In genomic region chr5:69001605-69002004, GRCh38 we compare ENCODE assay signal across 21 cellular contexts.
A peak's percentile ranks its signal among the peaks of the same experiment; 100 is the strongest.
DNase-seq lines count a peak whose midpoint lies in the region; ATAC-seq, FAIRE-seq and TF ChIP-seq lines count a peak whose summit lies in the region.
"Had no signal": no experiment of that assay in that cellular context is flagged by ENCODE, and none has a peak within 500 bp of the region (broad histone marks: within the 10 kb centered on the region; RNA-seq: fewer than 3 reads in every experiment).

No MANE protein-coding gene starts in this region.

- CTCF ChIA-PET in IMR-90 (lab: Yijun Ruan, JAX), result no interaction called here

- H3K9me3 ChIP-seq in IMR-90 (ENCODE audit: control insufficient read depth, insufficient read depth, low read length), result no peaks in the 10 kb centered on the region
- H3K9me3 ChIP-seq in kidney (ENCODE audit: control insufficient read depth in 1 of 2, low read length in 2 of 2), result no peaks in the 10 kb centered on the region
- no peaks in the 10 kb centered on the region for H3K9me3 ChIP-seq in transverse colon
- H3K9me3 ChIP-seq: BLaER1 treated with 17β-estradiol and CSF1 and Interleukin-3, amounts not matched to agents 10 nM and 100 nM; Caco-2; SJCRH30 had no signal

- no peak for DNase-seq in IMR-90
- peak; percentile 17 for DNase-seq in amniotic epithelial cell (ENCODE audit: low read depth)
- DNase-seq in kidney, result no peak
- DNase-seq in transverse colon, result no peak
- no peak for DNase-seq in effector CD8-positive, alpha-beta T cell (lab: John Stamatoyannopoulos, UW)
- DNase-seq: Caco-2; CD4-positive, alpha-beta memory T cell; MV-4-11; NCI-H1694; NCI-H2081; NCI-H446 treated with DMSO at 0.1 percent for 48 hours; NCI-H526 treated with DMSO at 0.1 percent for 48 hours; OCI-M1; SJCRH30 had no signal

- H2AFZ ChIP-seq in IMR-90 (replicated peaks; ENCODE audit: low read length, poor library complexity), result peak overlapping the region; percentile 33

- H2BK20ac ChIP-seq in IMR-90 (ENCODE audit: low read depth, low read length), result no peak overlapping the region

- H3K23ac ChIP-seq in IMR-90 (ENCODE audit: low read depth, low read length), result no peak overlapping the region

- no peak for FAIRE-seq in kidney (lab: Jason Lieb, UNC)
- FAIRE-seq: G401.6, GM18507, RCC 7860 had no signal

- TF ChIP-seq RAD21 in IMR-90 (IDR thresholded peaks at IDR 0.05; ENCODE audit: low read length), result no peak

- TF ChIP-seq EP300 in transverse colon (IDR thresholded peaks at IDR 0.05; ENCODE audit: low read depth), result no peak

- no peak overlapping the region for H3K9ac ChIP-seq in IMR-90 (ENCODE audit: low read depth, low read length)
- no peak overlapping the region for H3K9ac ChIP-seq in kidney (ENCODE audit: low read length in 2 of 2)
- H3K9ac ChIP-seq: BLaER1 treated with 17β-estradiol and CSF1 and Interleukin-3, amounts not matched to agents 10 nM and 100 nM had no signal

- no peaks in the 10 kb centered on the region for H4K20me1 ChIP-seq in IMR-90 (ENCODE audit: insufficient read depth, low read length)
- H4K20me1 ChIP-seq: BLaER1 treated with 17β-estradiol and CSF1 and Interleukin-3, amounts not matched to agents 10 nM and 100 nM had no signal

- H2AK5ac ChIP-seq in IMR-90 (ENCODE audit: low read depth, low read length), result no peak overlapping the region

- H3K27me3 ChIP-seq in IMR-90 (ENCODE audit: control insufficient read depth, insufficient read depth, low read length) (0 out of 2 replicates have a peak, but pooled peaks cover 1% of the 10 kb centered on the region), transverse colon (no peaks in the 10 kb centered on the region)
- H3K27me3 ChIP-seq: BLaER1 treated with 17β-estradiol and CSF1 and Interleukin-3, amounts not matched to agents 10 nM and 100 nM; SJCRH30 had no signal

- H3K36me3 ChIP-seq in IMR-90 (ENCODE audit: control insufficient read depth, insufficient read depth, low read length) (no peaks in the 10 kb centered on the region), kidney (ENCODE audit: control insufficient read depth in 1 of 2, insufficient read depth in 2 of 2, low read length in 2 of 2) (no peaks in the 10 kb centered on the region), transverse colon (no peaks in the 10 kb centered on the region)
- H3K36me3 ChIP-seq: BLaER1 treated with 17β-estradiol and CSF1 and Interleukin-3, amounts not matched to agents 10 nM and 100 nM; SJCRH30 had no signal

- no peaks in the 10 kb centered on the region for H3K4me1 ChIP-seq in IMR-90 (ENCODE audit: control insufficient read depth, insufficient read depth, low read length)
- peaks cover 0 to 7% of the 10 kb centered on the region in 2 donors for H3K4me1 ChIP-seq in kidney (ENCODE audit: control insufficient read depth in 1 of 2, insufficient read depth in 1 of 2, low read depth in 1 of 2, low read length in 2 of 2)
- no peaks in the 10 kb centered on the region for H3K4me1 ChIP-seq in transverse colon
- H3K4me1 ChIP-seq: BLaER1 treated with 17β-estradiol and CSF1 and Interleukin-3, amounts not matched to agents 10 nM and 100 nM; Caco-2; SJCRH30 had no signal

- in situ Hi-C loops in IMR-90 (cut with MboI; ENCODE audit: low sequenced_read_pairs) (no loop called here), transverse colon (cut with MboI; ENCODE audit: low pct_ligation_motif_present in 1 of 4, low pct_unique_long_range_greater_than_20kb in 1 of 4, low sequenced_read_pairs in 3 of 4) (no loop called here)

- H3K14ac ChIP-seq in IMR-90 (replicated peaks; ENCODE audit: low read depth, low read length), result no peak overlapping the region

- H2BK120ac ChIP-seq in IMR-90 (ENCODE audit: low read depth, low read length), result no peak overlapping the region

- H3K4me2 ChIP-seq in IMR-90 (ENCODE audit: low read depth, low read length), result no peak overlapping the region
- H3K4me2 ChIP-seq: BLaER1 treated with 17β-estradiol and CSF1 and Interleukin-3, amounts not matched to agents 10 nM and 100 nM had no signal

- TF ChIP-seq POLR2A in IMR-90 (IDR thresholded peaks at IDR 0.05; ENCODE audit: low read depth, low read length), result no peak
- TF ChIP-seq POLR2A in transverse colon (IDR thresholded peaks at IDR 0.05), result no peak

- H3K18ac ChIP-seq in IMR-90 (ENCODE audit: low read depth, low read length), result no peak overlapping the region

- no peak overlapping the region for H4K8ac ChIP-seq in IMR-90 (ENCODE audit: low read depth in 2 of 2, low read length in 2 of 2)

- H3K79me1 ChIP-seq in IMR-90 (ENCODE audit: low read depth in 1 of 2, low read length in 2 of 2), result no peaks in the 10 kb centered on the region

- no peaks in the 10 kb centered on the region for H3K9me1 ChIP-seq in IMR-90 (ENCODE audit: insufficient read depth, low read length)

- TF ChIP-seq CTCF in IMR-90 (conservative IDR thresholded peaks at IDR 0.05; ENCODE audit: low read depth, low read length) (no peak), kidney (IDR thresholded peaks at IDR 0.05; ENCODE audit: borderline replicate concordance, extremely low read depth, insufficient read depth) (no peak), transverse colon (IDR thresholded peaks at IDR 0.05) (no peak)

- H3K27ac ChIP-seq in IMR-90 (ENCODE audit: insufficient read depth, low read length) (no peak overlapping the region), kidney (ENCODE audit: low read depth in 2 of 2, low read length in 2 of 2) (no peak overlapping the region), transverse colon (no peak overlapping the region)
- H3K27ac ChIP-seq: BLaER1 treated with 17β-estradiol and CSF1 and Interleukin-3, amounts not matched to agents 10 nM and 100 nM; HL-60; SJCRH30 had no signal

- intact Hi-C loops in IMR-90 (cut with micrococcal nuclease) (no loop called here), kidney (cut with DNase I) (no loop called here), transverse colon (cut with DNase I; ENCODE audit: low total_unique reads) (no loop called here)

- dilution Hi-C loops in IMR-90 (cut with HindIII; ENCODE audit: low sequenced_read_pairs, unreplicated experiment), result no loop called here

- H2BK15ac ChIP-seq in IMR-90 (ENCODE audit: low read depth, low read length), result no peak overlapping the region

- H4K5ac ChIP-seq in IMR-90 (ENCODE audit: low read depth, low read length), result no peak overlapping the region

- ATAC-seq in IMR-90 (ENCODE audit: low read depth) (no peak), HG03432 (IDR thresholded peaks at IDR 0.05; ENCODE audit: unreplicated experiment) (no peak), HG03439 (IDR thresholded peaks at IDR 0.05; ENCODE audit: unreplicated experiment) (no peak)

- H3K4ac ChIP-seq in IMR-90 (ENCODE audit: low read depth, low read length), result no peak overlapping the region

- H2AK9ac ChIP-seq in IMR-90 (replicated peaks; ENCODE audit: low read depth, low read length, poor library complexity), result no peak overlapping the region

- no peak overlapping the region for H4K91ac ChIP-seq in IMR-90 (ENCODE audit: insufficient read depth, low read depth, low read length)

- no peak overlapping the region for H2BK5ac ChIP-seq in IMR-90 (ENCODE audit: low read depth, low read length, poor library complexity, severe bottlenecking)

- 78% methylated on average over 3 of the region's 4 CpGs; no CpG with 5 or more reads in 1 of the 2 experiments for WGBS in IMR-90 (ENCODE audit: extremely low coverage in 2 of 2, insufficient read length in 1 of 2), 2 experiments
- WGBS in transverse colon (ENCODE audit: low coverage in 1 of 2), 2 donors, result 90% methylated on average over 4 of the region's 4 CpGs; no CpG with 5 or more reads in 1 of the 2 donors

- BruUV-seq in IMR-90 (replicated peaks; lab: Mats Ljungman, UMichigan), result no TSS peak

- POLR2A ChIA-PET in IMR-90 (lab: Charles Lee; ENCODE audit: unreplicated experiment), result no interaction called here

- H3K4me3 ChIP-seq in IMR-90 (ENCODE audit: insufficient read depth, low read depth, low read length) (no peak overlapping the region), kidney (ENCODE audit: low read length in 2 of 2) (peak overlapping the region; percentile 4 to 7), transverse colon (no peak overlapping the region)
- H3K4me3 ChIP-seq: BLaER1 treated with 17β-estradiol and CSF1 and Interleukin-3, amounts not matched to agents 10 nM and 100 nM; SJCRH30 had no signal

- no peak overlapping the region for H3K56ac ChIP-seq in IMR-90 (ENCODE audit: extremely low read depth, insufficient read depth, low read length)

TF ChIP-seq in IMR-90, 13 proteins besides CTCF, POLR2A, EP300 and RAD21:
- TF ChIP-seq FOS (IDR thresholded peaks at IDR 0.05; ENCODE audit: low read depth, low read length) (no peak), RFX5 (IDR thresholded peaks at IDR 0.05; ENCODE audit: low read depth, low read length) (no peak), MXI1 (IDR thresholded peaks at IDR 0.05; ENCODE audit: borderline replicate concordance, low read depth, low read length) (no peak), MAFK (IDR thresholded peaks at IDR 0.05; ENCODE audit: low read depth, low read length) (no peak), ELK1 (IDR thresholded peaks at IDR 0.05; ENCODE audit: borderline replicate concordance, low read depth, low read length) (no peak), BHLHE40 (IDR thresholded peaks at IDR 0.05; ENCODE audit: low read depth, low read length) (no peak), CEBPB (IDR thresholded peaks at IDR 0.05; ENCODE audit: low read depth, low read length) (no peak), NFE2L2 (IDR thresholded peaks at IDR 0.05; ENCODE audit: low read depth, low read length) (no peak), MAZ (IDR thresholded peaks at IDR 0.05; ENCODE audit: borderline replicate concordance, low read depth, low read length) (no peak)

Comparison
In these comparisons a context has a peak if more than half of its experiments do, and no peak if none do; other contexts are left out.
1. H3K4me3 ChIP-seq: peak in kidney (2 of 2); none in IMR-90 (single experiment) and transverse colon (0 of 4).